21 cellular contexts compared by ENCODE assay signal in genomic region chr4:185108669-185109068, GRCh38. TPM values are rescaled to one million over a fixed set of nuclear protein-coding genes. Genes with fewer than 3 reads are reported as not detected.
A peak's percentile ranks its signal among the peaks of the same experiment; 100 is the strongest.
DNase-seq lines count a peak whose midpoint lies in the region; ATAC-seq and TF ChIP-seq lines count a peak whose summit lies in the region.
"Had no signal": no experiment of that assay in that cellular context is flagged by ENCODE, and none has a peak within 500 bp of the region (broad histone marks: within the 10 kb centered on the region; RNA-seq: fewer than 3 reads in every experiment).

No MANE protein-coding gene starts in this region.

- WGBS in lung, 2 donors = 62 to 79% methylated on average over 4 of the region's 4 CpGs

- no peak overlapping the region for H3K27ac Mint-ChIP-seq in activated CD4-positive, alpha-beta memory T cell treated with anti-CD3 and anti-CD28 coated beads, Interleukin-2, amount 10 ng/mL, durations not matched to agents 7 days and 5 days
- H3K27ac Mint-ChIP-seq: activated CD4-positive, alpha-beta T cell treated with anti-CD3 and anti-CD28 coated beads for 36 hours; activated naive CD4-positive, alpha-beta T cell treated with anti-CD3 and anti-CD28 coated beads, Interleukin-2, amount 10 ng/mL, durations not matched to agents 7 days and 5 days; CD4-positive, CD25-positive, alpha-beta regulatory T cell; HFFc6; progenitor cell of endocrine pancreas; stimulated activated effector memory CD8-positive, alpha-beta T cell treated with anti-CD3 and anti-CD28 coated beads, Interleukin-12 subunit alpha, Interleukin-12 subunit beta, amount 100 ng/mL, for 72 hours had no signal

- ATAC-seq in lung (ENCODE audit: insufficient read depth, low FRiP score) (peak; percentile 28), upper lobe of right lung (peak; percentile 83)
- ATAC-seq: activated CD4-positive, alpha-beta T cell treated with anti-CD3 and anti-CD28 coated beads for 36 hours; activated T-cell treated with anti-CD3 and anti-CD28 coated beads, Interleukin-2, amount 50 U/mL, for 4 hours; stimulated activated effector memory CD8-positive, alpha-beta T cell treated with anti-CD3 and anti-CD28 coated beads, Interleukin-12 subunit alpha, Interleukin-12 subunit beta, amount 100 ng/mL, for 72 hours had no signal

- peaks cover 29% of the 10 kb centered on the region for H3K27me3 Mint-ChIP-seq in activated CD4-positive, alpha-beta memory T cell treated with anti-CD3 and anti-CD28 coated beads, Interleukin-2, amount 10 ng/mL, durations not matched to agents 7 days and 5 days

- no peak overlapping the region for H3K4me3 Mint-ChIP-seq in activated CD4-positive, alpha-beta memory T cell treated with anti-CD3 and anti-CD28 coated beads, Interleukin-2, amount 10 ng/mL, durations not matched to agents 7 days and 5 days
- H3K4me3 Mint-ChIP-seq: activated CD4-positive, alpha-beta T cell treated with anti-CD3 and anti-CD28 coated beads for 36 hours; activated naive CD4-positive, alpha-beta T cell treated with anti-CD3 and anti-CD28 coated beads, Interleukin-2, amount 10 ng/mL, durations not matched to agents 7 days and 5 days; activated T-cell treated with anti-CD3 and anti-CD28 coated beads, Interleukin-2, amount 50 U/mL, for 4 hours; HFFc6; stimulated activated effector memory CD8-positive, alpha-beta T cell treated with anti-CD3 and anti-CD28 coated beads, Interleukin-12 subunit alpha, Interleukin-12 subunit beta, amount 100 ng/mL, for 72 hours had no signal

- intact Hi-C loops in upper lobe of right lung (cut with DNase I) (no loop called here), posterior vena cava (cut with DNase I) (no loop called here)

- H3K36me3 Mint-ChIP-seq in activated CD4-positive, alpha-beta memory T cell treated with anti-CD3 and anti-CD28 coated beads, Interleukin-2, amount 10 ng/mL, durations not matched to agents 7 days and 5 days (ENCODE audit: low read depth) = no peaks in the 10 kb centered on the region
- H3K36me3 Mint-ChIP-seq: activated naive CD4-positive, alpha-beta T cell treated with anti-CD3 and anti-CD28 coated beads, Interleukin-2, amount 10 ng/mL, durations not matched to agents 7 days and 5 days; CD4-positive, CD25-positive, alpha-beta regulatory T cell; stimulated activated effector memory CD8-positive, alpha-beta T cell treated with anti-CD3 and anti-CD28 coated beads, Interleukin-12 subunit alpha, Interleukin-12 subunit beta, amount 100 ng/mL, for 72 hours had no signal

- H3K9me3 Mint-ChIP-seq in activated CD4-positive, alpha-beta memory T cell treated with anti-CD3 and anti-CD28 coated beads, Interleukin-2, amount 10 ng/mL, durations not matched to agents 7 days and 5 days = no peaks in the 10 kb centered on the region
- H3K9me3 Mint-ChIP-seq: activated naive CD4-positive, alpha-beta T cell treated with anti-CD3 and anti-CD28 coated beads, Interleukin-2, amount 10 ng/mL, durations not matched to agents 7 days and 5 days; activated T-cell treated with anti-CD3 and anti-CD28 coated beads, Interleukin-2, amount 50 U/mL, for 4 hours; HFFc6; stimulated activated effector memory CD8-positive, alpha-beta T cell treated with anti-CD3 and anti-CD28 coated beads, Interleukin-12 subunit alpha, Interleukin-12 subunit beta, amount 100 ng/mL, for 72 hours had no signal

- H3K4me1 ChIP-seq in HUES6 (ENCODE audit: control insufficient read depth, insufficient read depth, low read length) = peaks cover 22% of the 10 kb centered on the region
- H3K4me1 ChIP-seq in iPS-20b (ENCODE audit: insufficient read depth, low read length) = peaks cover 32% of the 10 kb centered on the region; the same call in 1 of the 2 replicates
- H3K4me1 ChIP-seq in lung (ENCODE audit: control insufficient read depth in 2 of 2, insufficient read depth in 2 of 2, low read length in 2 of 2) = peaks cover 0 to 14% of the 10 kb centered on the region in 2 donors
- peaks cover 9% of the 10 kb centered on the region for H3K4me1 ChIP-seq in upper lobe of right lung

- H3K36me3 ChIP-seq in HUES6 (ENCODE audit: control insufficient read depth, insufficient read depth, low read length) (no peaks in the 10 kb centered on the region), iPS-20b (ENCODE audit: insufficient read depth, low read depth, low read length) (no peaks in the 10 kb centered on the region), lung (ENCODE audit: control insufficient read depth in 2 of 2, insufficient read depth in 2 of 2, low read length in 2 of 2) (no peaks in the 10 kb centered on the region), upper lobe of right lung (no peaks in the 10 kb centered on the region)
- H3K36me3 ChIP-seq: SJSA1 had no signal

- H3K9ac ChIP-seq in HUES6 (ENCODE audit: low read length) = no peak overlapping the region
- peak overlapping the region; percentile 60 for H3K9ac ChIP-seq in iPS-20b (ENCODE audit: low read depth, low read length)

- CTCF ChIA-PET in activated CD4-positive, alpha-beta memory T cell treated with anti-CD3 and anti-CD28 coated beads, Interleukin-2, amount 10 ng/mL, durations not matched to agents 7 days and 5 days (lab: Charles Lee) = interaction anchor here (0.7 kb wide), 2 partner anchors 316 to 1363 kb away, joined by 3 to 5 read pairs; no protein-coding TSS in a partner anchor

- H3K27ac ChIP-seq in HUES6 (ENCODE audit: low read depth, low read length) (peak overlapping the region; percentile 71), iPS-20b (ENCODE audit: low read length) (peak overlapping the region; percentile 62), lung (ENCODE audit: low read depth in 1 of 2, low read length in 1 of 2) (no peak overlapping the region), upper lobe of right lung (peak overlapping the region; percentile 39)
- H3K27ac ChIP-seq: SJSA1 had no signal

- DNase-seq in lung (ENCODE audit: low spot score) (peak; percentile 44), upper lobe of right lung (no peak), posterior vena cava (ENCODE audit: low spot score) (no peak), HT-29 (ENCODE audit: low spot score) (no peak)
- no peak for DNase-seq in activated CD4-positive, alpha-beta memory T cell treated with anti-CD3 and anti-CD28 coated beads, Interleukin-2, amount 10 ng/mL, durations not matched to agents 7 days and 5 days
- DNase-seq: activated CD4-positive, alpha-beta T cell treated with anti-CD3 and anti-CD28 coated beads for 36 hours; activated naive CD4-positive, alpha-beta T cell treated with anti-CD3 and anti-CD28 coated beads, Interleukin-2, amount 10 ng/mL, durations not matched to agents 7 days and 5 days; activated T-cell treated with anti-CD3 and anti-CD28 coated beads, Interleukin-2, amount 50 U/mL, for 4 hours; CD4-positive, CD25-positive, alpha-beta regulatory T cell; DMS 273 treated with DMSO at 0.1 percent for 48 hours; foreskin fibroblast; HFFc6; NCI-H1417; NCI-H524 treated with DMSO at 0.1 percent for 48 hours; stimulated activated CD4-positive, alpha-beta T cell treated with anti-CD3 and anti-CD28 coated beads, Interleukin-2, amount 100 ng/mL, for 24 hours; T-helper 1 cell had no signal

- POLR2A ChIA-PET in activated CD4-positive, alpha-beta memory T cell treated with anti-CD3 and anti-CD28 coated beads, Interleukin-2, amount 10 ng/mL, durations not matched to agents 7 days and 5 days (lab: Charles Lee) = no interaction called here

- H3K4me3 ChIP-seq in HUES6 (ENCODE audit: low read depth, low read length) (peak overlapping the region; percentile 20; the same call in 1 of the 2 replicates), iPS-20b (ENCODE audit: low read length) (peak overlapping the region; percentile 35), lung (no peak overlapping the region), upper lobe of right lung (no peak overlapping the region)
- H3K4me3 ChIP-seq: SJSA1 had no signal

- TF ChIP-seq CTCF in lung (IDR thresholded peaks at IDR 0.05; ENCODE audit: control extremely low read depth, extremely low read depth) (no peak), upper lobe of right lung (IDR thresholded peaks at IDR 0.05) (no peak)

- no peaks in the 10 kb centered on the region for H3K27me3 ChIP-seq in HUES6 (ENCODE audit: control insufficient read depth, insufficient read depth, low read length)
- H3K27me3 ChIP-seq in iPS-20b (ENCODE audit: insufficient read depth, low read length) = no peaks in the 10 kb centered on the region
- no peaks in the 10 kb centered on the region for H3K27me3 ChIP-seq in lung (ENCODE audit: control insufficient read depth, insufficient read depth)
- no peaks in the 10 kb centered on the region for H3K27me3 ChIP-seq in upper lobe of right lung
- H3K27me3 ChIP-seq: SJSA1 had no signal

- H3K9me3 ChIP-seq in HUES6 (ENCODE audit: control insufficient read depth, insufficient read depth, low read depth, low read length) (0 out of 2 replicates have a peak, but pooled peaks cover 4% of the 10 kb centered on the region), iPS-20b (ENCODE audit: insufficient read depth, low read depth, low read length) (peaks cover 6% of the 10 kb centered on the region; the same call in 1 of the 2 replicates), lung (ENCODE audit: control insufficient read depth in 2 of 2, insufficient read depth in 1 of 2, low read length in 1 of 2) (no peaks in the 10 kb centered on the region), upper lobe of right lung (no peaks in the 10 kb centered on the region)

- H3K4me1 Mint-ChIP-seq in activated CD4-positive, alpha-beta memory T cell treated with anti-CD3 and anti-CD28 coated beads, Interleukin-2, amount 10 ng/mL, durations not matched to agents 7 days and 5 days = peaks cover 2% of the 10 kb centered on the region
- H3K4me1 Mint-ChIP-seq: activated CD4-positive, alpha-beta T cell treated with anti-CD3 and anti-CD28 coated beads for 36 hours; activated naive CD4-positive, alpha-beta T cell treated with anti-CD3 and anti-CD28 coated beads, Interleukin-2, amount 10 ng/mL, durations not matched to agents 7 days and 5 days; CD4-positive, CD25-positive, alpha-beta regulatory T cell; stimulated activated effector memory CD8-positive, alpha-beta T cell treated with anti-CD3 and anti-CD28 coated beads, Interleukin-12 subunit alpha, Interleukin-12 subunit beta, amount 100 ng/mL, for 72 hours had no signal

RNA-seq across cellular contexts. Expression of gene SLC25A4, which starts 34.4 kb away (rescaled TPM):
- total RNA-seq in lung (10 to 100 TPM; 18.3 to 52.2 TPM), upper lobe of right lung (40.3 TPM), posterior vena cava (10 to 100 TPM; 61.2 to 70.4 TPM)
- polyA plus RNA-seq in lung = 10 to 100 TPM; 29.8 to 31.7 TPM
- total RNA-seq in activated CD4-positive, alpha-beta memory T cell treated with anti-CD3 and anti-CD28 coated beads, Interleukin-2, amount 10 ng/mL, durations not matched to agents 7 days and 5 days = 1 to 10 TPM; 3.8 to 5.2 TPM
- 11.6 and 12.8 TPM in 2 replicates for total RNA-seq in HT-29 (2014; rRNA removed; shearing (Covaris generic))

Comparison
In these comparisons a context has a peak if more than half of its experiments do, and no peak if none do; other contexts are left out.
1. H3K27ac ChIP-seq: peak in HUES6 (single experiment), iPS-20b (single experiment) and upper lobe of right lung (single experiment); none in lung (0 of 2).
2. H3K4me3 ChIP-seq: peak in HUES6 (single experiment) and iPS-20b (single experiment); none in lung (single experiment) and upper lobe of right lung (single experiment).